In the genomic region with DNA sequence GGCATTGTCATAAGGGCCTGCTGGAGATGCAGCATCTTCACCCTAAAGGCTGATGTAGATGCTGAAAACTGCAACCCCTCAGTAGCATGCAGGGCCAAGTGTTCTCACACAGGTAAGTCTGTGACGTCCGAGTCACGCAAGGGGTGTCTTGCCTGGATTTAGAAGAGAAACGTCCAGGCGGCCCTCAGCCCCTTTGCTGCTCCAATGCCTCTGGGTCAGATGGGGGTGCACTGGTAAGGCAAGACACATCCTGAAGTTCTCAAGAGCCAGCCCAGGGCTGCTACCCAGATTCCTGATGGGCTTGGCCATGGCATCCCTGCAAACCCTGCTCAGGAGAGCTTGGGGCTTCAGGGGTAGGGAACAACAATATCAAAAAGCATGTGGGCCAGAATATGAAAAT, we compare ENCODE assay signal across 1 cellular context.
TF ChIP-seq lines count a peak whose summit lies in the region.

No MANE protein-coding gene starts in this region.

TF ChIP-seq in SK-N-SH, 30 proteins besides CTCF, POLR2A, EP300 and RAD21:
- no peak for TF ChIP-seq MEF2A (IDR thresholded peaks at IDR 0.05; ENCODE audit: borderline replicate concordance, low read depth)
- TF ChIP-seq ZBTB33 (IDR thresholded peaks at IDR 0.05; ENCODE audit: borderline replicate concordance, low read depth) = no peak
- no peak for TF ChIP-seq EZH2phosphoT487 (IDR thresholded peaks at IDR 0.05; ENCODE audit: borderline replicate concordance, low read depth)
- no peak for TF ChIP-seq PBX3 (IDR thresholded peaks at IDR 0.05)
- TF ChIP-seq GABPA (IDR thresholded peaks at IDR 0.05; ENCODE audit: low read depth) = no peak
- no peak for TF ChIP-seq POLR2AphosphoS5 (IDR thresholded peaks at IDR 0.05; ENCODE audit: low read depth, low read length)
- no peak for TF ChIP-seq TAF1 (IDR thresholded peaks at IDR 0.05; ENCODE audit: borderline replicate concordance, low read depth, low read length)
- no peak for TF ChIP-seq GATA2 (CRISPR knock-in tag; IDR thresholded peaks at IDR 0.05)
- TF ChIP-seq FOSL2 (IDR thresholded peaks at IDR 0.05; ENCODE audit: borderline replicate concordance, low read depth) = no peak
- TF ChIP-seq, protein P1, sequence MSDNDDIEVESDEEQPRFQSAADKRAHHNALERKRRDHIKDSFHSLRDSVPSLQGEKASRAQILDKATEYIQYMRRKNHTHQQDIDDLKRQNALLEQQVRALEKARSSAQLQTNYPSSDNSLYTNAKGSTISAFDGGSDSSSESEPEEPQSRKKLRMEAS (IDR thresholded peaks at IDR 0.05; ENCODE audit: low read depth) = no peak
- TF ChIP-seq SIN3A (IDR thresholded peaks at IDR 0.05; ENCODE audit: borderline replicate concordance, low read depth, low read length) = no peak
- no peak for TF ChIP-seq CHD2 (IDR thresholded peaks at IDR 0.05; ENCODE audit: low read length, partially characterized antibody)
- TF ChIP-seq REST (IDR thresholded peaks at IDR 0.05; ENCODE audit: low read depth, low read length) = no peak
TF ChIP-seq in SK-N-SH: peak in this region for 0.
